In the genomic region with DNA sequence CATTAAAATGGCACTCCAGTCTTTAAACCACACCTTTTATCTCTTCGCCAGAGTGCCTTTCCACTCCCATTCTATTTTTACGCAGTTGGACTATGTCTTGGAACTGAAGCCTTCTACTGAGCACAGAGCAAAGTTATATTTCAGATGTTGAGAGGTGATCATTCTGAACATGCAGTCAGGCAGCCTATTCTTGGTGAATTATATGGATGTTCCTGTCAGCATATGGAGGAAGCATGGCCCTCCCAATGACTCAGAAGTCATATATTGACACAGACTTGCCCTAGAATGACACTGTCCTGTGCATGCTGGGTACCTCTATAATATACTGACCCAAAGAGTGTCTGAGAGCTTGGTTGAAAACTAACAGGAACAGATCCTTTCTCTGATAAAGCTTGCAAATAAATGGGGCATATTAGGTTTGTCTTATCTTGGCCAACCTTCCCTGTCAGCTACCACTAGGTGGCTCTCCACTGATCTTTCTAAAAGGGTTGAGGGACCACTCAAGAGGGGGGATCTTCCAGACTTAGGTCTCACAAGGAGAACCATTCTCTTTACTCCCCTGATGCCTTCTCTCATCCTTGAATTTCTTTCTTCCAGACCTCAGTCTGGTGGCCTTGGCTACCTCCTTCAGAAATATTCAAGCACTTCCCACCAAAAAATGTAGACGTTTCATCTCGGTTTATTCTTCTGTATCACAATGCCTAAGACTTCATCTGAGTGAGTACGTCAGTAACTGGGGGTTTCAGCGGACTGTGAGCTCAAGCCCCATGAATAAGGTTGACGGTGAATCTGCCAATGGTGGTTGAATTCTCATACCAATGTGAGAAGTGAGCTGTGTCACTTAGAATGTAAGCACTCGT, we compare ENCODE assay signal across 8 cellular contexts.
DNase-seq lines count a peak whose midpoint lies in the region; ATAC-seq lines count a peak whose summit lies in the region.

No MANE protein-coding gene starts in this region.

- ATAC-seq in GM18498 (IDR thresholded peaks at IDR 0.05; ENCODE audit: unreplicated experiment) (peak; percentile 83), HG02981 (IDR thresholded peaks at IDR 0.05; ENCODE audit: unreplicated experiment) (peak; percentile 62), HG02970 (IDR thresholded peaks at IDR 0.05; ENCODE audit: low FRiP score, unreplicated experiment) (no peak)

- DNase-seq in CMK (ENCODE audit: low read depth) (peak; percentile 11), NCI-H82 treated with DMSO at 0.1 percent for 48 hours (lab: John Stamatoyannopoulos, UW; ENCODE audit: unreplicated experiment) (peak; percentile 49), cerebellar cortex (ENCODE audit: low spot score) (peak; percentile 72), medulla oblongata (ENCODE audit: extremely low spot score) (peak; percentile 71), T1000 (lab: John Stamatoyannopoulos, UW) (no peak)
